Comparison of ENCODE assay signal across 8 cellular contexts in genomic region chr2:164991631-164992454, GRCh38. TPM values are rescaled to one million over a fixed set of nuclear protein-coding genes. Genes with fewer than 3 reads are reported as not detected.
DNase-seq lines count a peak whose midpoint lies in the region; ATAC-seq and TF ChIP-seq lines count a peak whose summit lies in the region.
"Not testable (repeated sequence)": the region's sequence is repeated elsewhere in the genome, so short reads cannot be mapped to it uniquely, and the experiment has no call there.

No MANE protein-coding gene starts in this region.

- not testable (repeated sequence) for H3K27me3 ChIP-seq in esophagus (ENCODE audit: control insufficient read depth in 1 of 2, insufficient read depth in 2 of 2, low read length in 2 of 2); right lobe of liver; spleen (replicated peaks in 1 of 7)

- DNase-seq in Caki2 (ENCODE audit: low read depth) = peak; percentile 75
- peak; percentile 77 for DNase-seq in activated CD4-positive, alpha-beta T cell treated with anti-CD3 and anti-CD28 coated beads, Interleukin-2, amount 10 ng/mL, durations not matched to agents 24 days and 14 days
- DNase-seq in right lobe of liver = not testable (repeated sequence)
- DNase-seq in spleen = peak; percentile 71

- not testable (repeated sequence) for H3K4me3 ChIP-seq in esophagus (ENCODE audit: low read depth in 1 of 2, low read length in 2 of 2); right lobe of liver; spleen

- H3K4me3 Mint-ChIP-seq in activated CD4-positive, alpha-beta T cell treated with anti-CD3 and anti-CD28 coated beads, Interleukin-2, amount 10 ng/mL, durations not matched to agents 24 days and 14 days = not testable (repeated sequence)

- TF ChIP-seq POLR2A in right lobe of liver (IDR thresholded peaks at IDR 0.05); spleen (IDR thresholded peaks at IDR 0.05): not testable (repeated sequence)

- not testable (repeated sequence) for TF ChIP-seq CTCF in right lobe of liver (IDR thresholded peaks at IDR 0.05); spleen (IDR thresholded peaks at IDR 0.05 in 8 of 11, conservative IDR thresholded peaks at IDR 0.05 in 3 of 11)

- H3K9me3 ChIP-seq in esophagus (ENCODE audit: control insufficient read depth in 2 of 2, insufficient read depth in 1 of 2, low read depth in 1 of 2, low read length in 1 of 2); right lobe of liver; spleen: not testable (repeated sequence)

- H3K27ac ChIP-seq in esophagus (ENCODE audit: low read depth in 2 of 2, low read length in 1 of 2) = peak overlapping the region; percentile 80 to 85
- H3K27ac ChIP-seq in right lobe of liver = not testable (repeated sequence)
- peak overlapping the region; percentile 27 to 83 (median 70) for H3K27ac ChIP-seq in spleen

- H3K36me3 ChIP-seq in esophagus (ENCODE audit: control insufficient read depth in 2 of 2, insufficient read depth in 2 of 2, low read length in 1 of 2); right lobe of liver; spleen: not testable (repeated sequence)

- not testable (repeated sequence) for H3K4me1 ChIP-seq in esophagus (ENCODE audit: control insufficient read depth in 2 of 2, insufficient read depth in 2 of 2, low read length in 1 of 2); right lobe of liver
- peaks cover 0 to 36% (median 14%) of the 10 kb centered on the region in 6 donors for H3K4me1 ChIP-seq in spleen

- H3K9me3 Mint-ChIP-seq in activated CD4-positive, alpha-beta T cell treated with anti-CD3 and anti-CD28 coated beads, Interleukin-2, amount 10 ng/mL, durations not matched to agents 24 days and 14 days = not testable (repeated sequence)

- ATAC-seq in GM19397 (IDR thresholded peaks at IDR 0.05; ENCODE audit: unreplicated experiment) = peak; percentile 72
- ATAC-seq in HG02759 (IDR thresholded peaks at IDR 0.05; ENCODE audit: unreplicated experiment) = peak; percentile 60
- ATAC-seq in HG03565 (IDR thresholded peaks at IDR 0.05; ENCODE audit: unreplicated experiment) = peak; percentile 73
- peak; percentile 9 to 53 (median 42) for ATAC-seq in right lobe of liver

- H3K36me3 Mint-ChIP-seq in activated CD4-positive, alpha-beta T cell treated with anti-CD3 and anti-CD28 coated beads, Interleukin-2, amount 10 ng/mL, durations not matched to agents 24 days and 14 days (ENCODE audit: low read depth) = not testable (repeated sequence)

- intact Hi-C loops in activated CD4-positive, alpha-beta T cell treated with anti-CD3 and anti-CD28 coated beads, Interleukin-2, amount 10 ng/mL, durations not matched to agents 24 days and 14 days (cut with micrococcal nuclease) = loop anchor here (2.0 to 5.0 kb wide), 3 partner anchors 255 to 1137 kb away; partner anchors contain the start of gene SCN1A
- intact Hi-C loops in right lobe of liver (cut with DNase I) = loop anchor here in 1 of 2 donors (10.0 kb wide), 1 partner anchor 303 kb away; no protein-coding TSS in a partner anchor
- intact Hi-C loops in spleen (cut with DNase I; ENCODE audit: low total_unique reads) = not testable (repeated sequence)

- in situ Hi-C loops in Caki2 (cut with HindIII; ENCODE audit: low pct_unique_long_range_greater_than_20kb, low sequenced_read_pairs) = not testable (repeated sequence)

- H3K4me1 Mint-ChIP-seq in activated CD4-positive, alpha-beta T cell treated with anti-CD3 and anti-CD28 coated beads, Interleukin-2, amount 10 ng/mL, durations not matched to agents 24 days and 14 days = peaks cover 30% of the 10 kb centered on the region

- peak overlapping the region; percentile 29 for H3K27ac Mint-ChIP-seq in activated CD4-positive, alpha-beta T cell treated with anti-CD3 and anti-CD28 coated beads, Interleukin-2, amount 10 ng/mL, durations not matched to agents 24 days and 14 days

- H3K27me3 Mint-ChIP-seq in activated CD4-positive, alpha-beta T cell treated with anti-CD3 and anti-CD28 coated beads, Interleukin-2, amount 10 ng/mL, durations not matched to agents 24 days and 14 days = not testable (repeated sequence)

RNA-seq across cellular contexts. Expression of gene SLC38A11, which starts 36.5 kb away (rescaled TPM):
- 0.09 TPM in 1 of 2 replicates, not detected in the other for total RNA-seq in Caki2 (2014; rRNA removed; shearing (Covaris generic); ENCODE audit: low replicate concordance)
- total RNA-seq in activated CD4-positive, alpha-beta T cell treated with anti-CD3 and anti-CD28 coated beads, Interleukin-2, amount 10 ng/mL, durations not matched to agents 24 days and 14 days = not detected in 2 replicates
- polyA plus RNA-seq in esophagus (under 1 TPM; 0.21 to 0.41 TPM), spleen (10 to 100 TPM in 2 of 3 donors, 1 to 10 TPM in 1; 8.5 to 48.6 (median 16.6) TPM)
- total RNA-seq in right lobe of liver (1 to 10 TPM in 5 of 6 experiments, under 1 TPM in 1; 0.58 to 3.6 (median 2.1) TPM), spleen (10 to 100 TPM in 6 of 7 donors, 1 to 10 TPM in 1; 5.8 to 41.4 (median 27.9) TPM)
